Comparison of ENCODE assay signal across 11 cellular contexts in genomic region chr2:105237045-105237765, GRCh38. TPM values are rescaled to one million over a fixed set of nuclear protein-coding genes. Genes with fewer than 3 reads are reported as not detected.
DNase-seq lines count a peak whose midpoint lies in the region; ATAC-seq and TF ChIP-seq lines count a peak whose summit lies in the region.
"Had no signal": no experiment of that assay in that cellular context is flagged by ENCODE, and none has a peak within 500 bp of the region (broad histone marks: within the 10 kb centered on the region; RNA-seq: fewer than 3 reads in every experiment).

No MANE protein-coding gene starts in this region.

- POLR2A ChIA-PET in CD8-positive, alpha-beta memory T cell (lab: Charles Lee) = no interaction called here
- POLR2A ChIA-PET in HCT116 (lab: Charles Lee) = no interaction called here
- POLR2A ChIA-PET in activated naive CD8-positive, alpha-beta T cell treated with anti-CD3 and anti-CD28 coated beads, Interleukin-2, amount 10 ng/mL, durations not matched to agents 7 days and 5 days (lab: Charles Lee) = no interaction called here

- RAD21 ChIA-PET in HCT116 (lab: Charles Lee; ENCODE audit: low non-redundant PET in 1 of 2, low total read pairs in 2 of 2, uncharacterized antibody in 2 of 2, unreplicated experiment in 2 of 2) = no interaction called here

- no peak for TF ChIP-seq CTCF in HCT116 (IDR thresholded peaks at IDR 0.05 in 2 of 3, conservative IDR thresholded peaks at IDR 0.05 in 1 of 3; ENCODE audit: borderline replicate concordance in 1 of 3, insufficient read depth in 1 of 3, low read depth in 2 of 3, low read length in 2 of 3)
- no peak for TF ChIP-seq CTCF in natural killer cell (IDR thresholded peaks at IDR 0.05)
- no peak for TF ChIP-seq CTCF in tibial nerve (IDR thresholded peaks at IDR 0.05)

- no peaks in the 10 kb centered on the region for H3K36me3 ChIP-seq in CD8-positive, alpha-beta memory T cell (ENCODE audit: insufficient read depth, low read length)
- H3K36me3 ChIP-seq in HCT116 (ENCODE audit: control insufficient read depth in 1 of 2, insufficient read depth in 2 of 2, low read length in 2 of 2) = no peaks in the 10 kb centered on the region
- H3K36me3 ChIP-seq in tibial nerve = no peaks in the 10 kb centered on the region

- no peaks in the 10 kb centered on the region for H3K9me2 ChIP-seq in HCT116 (ENCODE audit: insufficient read depth)

- CTCF ChIA-PET in CD8-positive, alpha-beta memory T cell (lab: Charles Lee) = interaction anchor here (0.7 to 2.6 kb wide), 6 partner anchors 11 to 122 kb away, joined by 3 to 15 read pairs (median 3); no protein-coding TSS in a partner anchor
- CTCF ChIA-PET in HCT116 (lab: Charles Lee) = interaction anchor here (6.4 kb wide), 1 partner anchor 123 kb away, joined by 107 read pairs; no protein-coding TSS in a partner anchor

- H3K36me3 Mint-ChIP-seq in CD8-positive, alpha-beta memory T cell = no peaks in the 10 kb centered on the region
- no peaks in the 10 kb centered on the region for H3K36me3 Mint-ChIP-seq in activated naive CD8-positive, alpha-beta T cell treated with anti-CD3 and anti-CD28 coated beads, Interleukin-2, amount 10 ng/mL, durations not matched to agents 7 days and 5 days
- H3K36me3 Mint-ChIP-seq in natural killer cell = no peaks in the 10 kb centered on the region

- no peaks in the 10 kb centered on the region for H3K4me1 ChIP-seq in CD8-positive, alpha-beta memory T cell (ENCODE audit: insufficient read depth, low read length)
- peaks cover 16 to 31% of the 10 kb centered on the region in 2 experiments for H3K4me1 ChIP-seq in HCT116 (ENCODE audit: control insufficient read depth in 1 of 2, insufficient read depth in 2 of 2, low read length in 2 of 2)
- H3K4me1 ChIP-seq in tibial nerve = peaks cover 0 to 4% (median 0%) of the 10 kb centered on the region in 4 donors
- H3K4me1 ChIP-seq: testis had no signal

- H3K4me1 Mint-ChIP-seq in CD8-positive, alpha-beta memory T cell = peaks cover 4 to 25% (median 5%) of the 10 kb centered on the region in 3 donors
- peaks cover 16% of the 10 kb centered on the region for H3K4me1 Mint-ChIP-seq in activated naive CD8-positive, alpha-beta T cell treated with anti-CD3 and anti-CD28 coated beads, Interleukin-2, amount 10 ng/mL, durations not matched to agents 7 days and 5 days
- peaks cover 6 to 11% of the 10 kb centered on the region in 2 donors for H3K4me1 Mint-ChIP-seq in natural killer cell

- intact Hi-C loops in HCT116 (cut with micrococcal nuclease) = loop anchor here (5.0 kb wide), 1 partner anchor 200 kb away; the partner anchor contains the start of gene MRPS9
- intact Hi-C loops in natural killer cell (cut with micrococcal nuclease) = no loop called here

- H3K4me2 ChIP-seq in HCT116 (ENCODE audit: low read length) = peak overlapping the region; percentile 61; the same call in 1 of the 2 replicates

- no peaks in the 10 kb centered on the region for H3K9me3 Mint-ChIP-seq in CD8-positive, alpha-beta memory T cell
- H3K9me3 Mint-ChIP-seq in activated naive CD8-positive, alpha-beta T cell treated with anti-CD3 and anti-CD28 coated beads, Interleukin-2, amount 10 ng/mL, durations not matched to agents 7 days and 5 days = no peaks in the 10 kb centered on the region
- H3K9me3 Mint-ChIP-seq in natural killer cell = no peaks in the 10 kb centered on the region
- H3K9me3 Mint-ChIP-seq: HFFc6 had no signal

- no peaks in the 10 kb centered on the region for H3K9me3 ChIP-seq in CD8-positive, alpha-beta memory T cell (ENCODE audit: low read length)
- no peaks in the 10 kb centered on the region for H3K9me3 ChIP-seq in HCT116 (ENCODE audit: control insufficient read depth in 1 of 2, insufficient read depth in 1 of 2, low read depth in 1 of 2, low read length in 2 of 2)
- H3K9me3 ChIP-seq in tibial nerve = no peaks in the 10 kb centered on the region
- H3K9me3 ChIP-seq: testis had no signal

- H3K27me3 ChIP-seq in CD8-positive, alpha-beta memory T cell (ENCODE audit: insufficient read depth, low read length, poor library complexity, severe bottlenecking) = no peaks in the 10 kb centered on the region
- no peaks in the 10 kb centered on the region for H3K27me3 ChIP-seq in HCT116 (ENCODE audit: insufficient read depth, low read length)
- H3K27me3 ChIP-seq in tibial nerve = no peaks in the 10 kb centered on the region
- H3K27me3 ChIP-seq: testis had no signal

- WGBS in tibial nerve, 2 donors = 59 to 88% methylated on average over 39 to 41 of the region's 41 CpGs

- peaks cover 10 to 24% of the 10 kb centered on the region in 2 donors for H3K27me3 Mint-ChIP-seq in CD8-positive, alpha-beta memory T cell
- H3K27me3 Mint-ChIP-seq in activated naive CD8-positive, alpha-beta T cell treated with anti-CD3 and anti-CD28 coated beads, Interleukin-2, amount 10 ng/mL, durations not matched to agents 7 days and 5 days = peaks cover 13% of the 10 kb centered on the region
- peaks cover 3 to 29% of the 10 kb centered on the region in 2 donors for H3K27me3 Mint-ChIP-seq in natural killer cell (ENCODE audit: low read depth in 2 of 2)

- peak overlapping the region; percentile 93 for H2AFZ ChIP-seq in HCT116 (ENCODE audit: low read depth, low read length, poor library complexity, severe bottlenecking)

- peak overlapping the region in 3 of 8 donors; percentile 15 to 89 (median 22) for H3K27ac Mint-ChIP-seq in CD8-positive, alpha-beta memory T cell
- no peak overlapping the region for H3K27ac Mint-ChIP-seq in activated naive CD8-positive, alpha-beta T cell treated with anti-CD3 and anti-CD28 coated beads, Interleukin-2, amount 10 ng/mL, durations not matched to agents 7 days and 5 days
- no peak overlapping the region for H3K27ac Mint-ChIP-seq in natural killer cell
- H3K27ac Mint-ChIP-seq: HFFc6 had no signal

- TF ChIP-seq EP300 in tibial nerve (IDR thresholded peaks at IDR 0.05) = no peak

- ATAC-seq in HCT116 (no peak), natural killer cell (peak in 2 of 3 donors; percentile 46 to 62)
- peak; percentile 57 for ATAC-seq in activated naive CD8-positive, alpha-beta T cell treated with anti-CD3 and anti-CD28 coated beads, Interleukin-2, amount 10 ng/mL, durations not matched to agents 7 days and 5 days (ENCODE audit: low read depth)

- no peak overlapping the region for H3K27ac ChIP-seq in CD8-positive, alpha-beta memory T cell (ENCODE audit: low read depth, low read length)
- H3K27ac ChIP-seq in HCT116 (ENCODE audit: low read depth, low read length) (no peak overlapping the region), tibial nerve (no peak overlapping the region)
- H3K27ac ChIP-seq: testis had no signal

- no peak overlapping the region for H3K9ac ChIP-seq in HCT116 (ENCODE audit: low read length)

- TF ChIP-seq RAD21 in HCT116 (IDR thresholded peaks at IDR 0.05; ENCODE audit: low read depth) = no peak

- BruUV-seq in HCT116 (replicated peaks; lab: Mats Ljungman, UMichigan) = no TSS peak

- DNase-seq in CD8-positive, alpha-beta memory T cell = peak in 1 of 5 donors; percentile 3
- DNase-seq in HCT116 (ENCODE audit: low read depth, low spot score) (no peak), natural killer cell (no peak), midbrain (lab: John Stamatoyannopoulos, UW) (no peak), NOMO-1 treated with DMSO at 0.1 percent for 48 hours (lab: John Stamatoyannopoulos, UW; ENCODE audit: unreplicated experiment) (no peak), epidermal melanocyte (ENCODE audit: insufficient read length, low spot score) (no peak), tibial nerve (ENCODE audit: low spot score in 2 of 2) (no peak)
- peak; percentile 37 for DNase-seq in activated naive CD8-positive, alpha-beta T cell treated with anti-CD3 and anti-CD28 coated beads, Interleukin-2, amount 10 ng/mL, durations not matched to agents 7 days and 5 days

- no peaks in the 10 kb centered on the region for H4K20me1 ChIP-seq in HCT116 (ENCODE audit: insufficient read depth)

- no peaks in the 10 kb centered on the region for H3K79me2 ChIP-seq in HCT116 (ENCODE audit: insufficient read depth, low read length)

- no peak overlapping the region for H3K4me3 ChIP-seq in CD8-positive, alpha-beta memory T cell (ENCODE audit: low read length)
- H3K4me3 ChIP-seq in HCT116 (replicated peaks in 1 of 2; ENCODE audit: low read depth in 1 of 2, low read length in 2 of 2) (no peak overlapping the region), tibial nerve (no peak overlapping the region)
- H3K4me3 ChIP-seq: testis had no signal

- H3K4me3 Mint-ChIP-seq in CD8-positive, alpha-beta memory T cell = peak overlapping the region in 4 of 7 donors; percentile 20 to 66 (median 46)
- H3K4me3 Mint-ChIP-seq in activated naive CD8-positive, alpha-beta T cell treated with anti-CD3 and anti-CD28 coated beads, Interleukin-2, amount 10 ng/mL, durations not matched to agents 7 days and 5 days = peak overlapping the region; percentile 27
- H3K4me3 Mint-ChIP-seq in natural killer cell = peak overlapping the region; percentile 25
- H3K4me3 Mint-ChIP-seq: HFFc6 had no signal

- TF ChIP-seq POLR2A in HCT116 (IDR thresholded peaks at IDR 0.05; ENCODE audit: borderline replicate concordance, extremely low read depth, insufficient read depth, insufficient read length) = no peak
- TF ChIP-seq POLR2A in tibial nerve (IDR thresholded peaks at IDR 0.05) = no peak

TF ChIP-seq in HCT116, 20 proteins besides CTCF, POLR2A, EP300 and RAD21 (continues in another document):
- TF ChIP-seq MAX (IDR thresholded peaks at IDR 0.05) = no peak

RNA-seq across cellular contexts. Expression of gene GPR45, which starts 4.3 kb away (rescaled TPM):
- total RNA-seq in CD8-positive, alpha-beta memory T cell = not detected
- not detected for polyA plus RNA-seq in CD8-positive, alpha-beta memory T cell
- total RNA-seq in HCT116 (2021; ENCODE audit: unreplicated experiment) (0.30 TPM), natural killer cell (not detected), tibial nerve (not detected)
- 0.07 and 0.27 TPM in 2 replicates for polyA plus RNA-seq in HCT116 (2012)
- total RNA-seq in activated naive CD8-positive, alpha-beta T cell treated with anti-CD3 and anti-CD28 coated beads, Interleukin-2, amount 10 ng/mL, durations not matched to agents 7 days and 5 days = not detected
- total RNA-seq: HFFc6, renal cortical epithelial cell had no signal
